1 cellular context compared by ENCODE assay signal in the genomic region with DNA sequence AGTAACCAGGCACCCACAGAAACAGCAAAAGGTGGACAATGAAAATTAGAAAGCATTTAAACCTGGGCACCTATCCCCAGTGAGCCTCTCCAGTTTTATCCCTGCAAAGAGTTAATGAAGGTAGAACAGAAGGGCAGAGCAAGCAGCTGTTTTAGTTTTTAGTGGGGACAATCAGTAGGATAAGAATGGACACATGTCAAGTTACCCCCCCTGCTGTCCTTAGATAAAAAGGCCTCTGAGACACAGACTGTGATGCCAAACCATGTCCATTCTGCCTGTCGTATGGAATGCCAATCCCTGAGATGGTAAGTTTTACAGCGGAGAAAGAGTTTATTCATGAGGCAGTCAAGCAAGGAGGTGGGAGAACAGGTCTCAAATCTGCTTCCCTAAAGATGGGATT.
TF ChIP-seq lines count a peak whose summit lies in the region.

No MANE protein-coding gene starts in this region.

TF ChIP-seq in K562, 482 proteins besides CTCF, POLR2A, EP300 and RAD21 (continues in another document):
- TF ChIP-seq ZFP36 (IDR thresholded peaks at IDR 0.05; ENCODE audit: low read depth, low read length, partially characterized antibody) (no peak), SAP30 (IDR thresholded peaks at IDR 0.05; ENCODE audit: borderline replicate concordance, insufficient read depth, low read depth, low read length, poor library complexity, severe bottlenecking) (no peak), ZFP30 (CRISPR knock-in tag; IDR thresholded peaks at IDR 0.05; ENCODE audit: borderline replicate concordance) (no peak), ZNF699 (CRISPR knock-in tag; IDR thresholded peaks at IDR 0.05; ENCODE audit: insufficient replicate concordance) (no peak), SAFB2 (IDR thresholded peaks at IDR 0.05; ENCODE audit: borderline replicate concordance, low read depth, low read length, severe bottlenecking) (no peak), FOXK2 (conservative IDR thresholded peaks at IDR 0.05 in 1 of 2, IDR thresholded peaks at IDR 0.05 in 1 of 2; ENCODE audit: low read depth in 2 of 2) (no peak), TSC22D4 (tag; IDR thresholded peaks at IDR 0.05) (no peak), JUNB (CRISPR knock-in tag; conservative IDR thresholded peaks at IDR 0.05) (no peak), POLR3G (IDR thresholded peaks at IDR 0.05; ENCODE audit: extremely low read depth, insufficient read length, insufficient replicate concordance) (no peak), ZNF311 (CRISPR knock-in tag; IDR thresholded peaks at IDR 0.05) (no peak), FOXJ2 (tag; IDR thresholded peaks at IDR 0.05) (no peak), ZEB2 (IDR thresholded peaks at IDR 0.05) (no peak), ZNF121 (CRISPR knock-in tag; conservative IDR thresholded peaks at IDR 0.05) (no peak), PHB (CRISPR knock-in tag; IDR thresholded peaks at IDR 0.05) (no peak), ZNF707 (CRISPR knock-in tag; conservative IDR thresholded peaks at IDR 0.05) (no peak), CBFA2T2 (conservative IDR thresholded peaks at IDR 0.05) (peak; percentile 73), NCOR1 (IDR thresholded peaks at IDR 0.05) (peak; percentile 56), LCOR (CRISPR knock-in tag; IDR thresholded peaks at IDR 0.05) (no peak), SOX6 (IDR thresholded peaks at IDR 0.05) (peak; percentile 41; the same call in 1 of the 2 replicates), TAL1 (IDR thresholded peaks at IDR 0.05) (peak; percentile 83), ZNF436 (CRISPR knock-in tag; IDR thresholded peaks at IDR 0.05) (no peak), SMARCE1 (IDR thresholded peaks at IDR 0.05) (no peak), ZNF408 (CRISPR knock-in tag; IDR thresholded peaks at IDR 0.05; ENCODE audit: low read depth) (no peak), ASH1L (IDR thresholded peaks at IDR 0.05; ENCODE audit: borderline replicate concordance, low read depth, partially characterized antibody) (no peak), SMARCA5 (IDR thresholded peaks at IDR 0.05) (no peak), ZNF717 (CRISPR knock-in tag; IDR thresholded peaks at IDR 0.05) (no peak), STAG1 (CRISPR knock-in tag; IDR thresholded peaks at IDR 0.05; ENCODE audit: borderline replicate concordance) (no peak), ZNF197 (CRISPR knock-in tag; IDR thresholded peaks at IDR 0.05; ENCODE audit: low read depth) (no peak), ZFPM2 (CRISPR knock-in tag; IDR thresholded peaks at IDR 0.05) (no peak), MCM5 (IDR thresholded peaks at IDR 0.05; ENCODE audit: low read depth) (no peak), PRPF4 (IDR thresholded peaks at IDR 0.05; ENCODE audit: insufficient read depth, low read depth, low read length, poor library complexity, severe bottlenecking) (no peak), ZNF316 (IDR thresholded peaks at IDR 0.05) (no peak), FOXM1 (IDR thresholded peaks at IDR 0.05; ENCODE audit: low read depth) (peak; percentile 44; the same call in 1 of the 2 replicates), FOXM1 (CRISPR knock-in tag; IDR thresholded peaks at IDR 0.05; ENCODE audit: low read depth) (no peak), NR4A1 (CRISPR knock-in tag; IDR thresholded peaks at IDR 0.05) (no peak), NR4A1 (tag; IDR thresholded peaks at IDR 0.05) (no peak), ZNF586 (CRISPR knock-in tag; conservative IDR thresholded peaks at IDR 0.05) (no peak), HSF4 (CRISPR knock-in tag; IDR thresholded peaks at IDR 0.05; ENCODE audit: borderline replicate concordance) (no peak), ERF (CRISPR knock-in tag; IDR thresholded peaks at IDR 0.05) (no peak), PHTF2 (CRISPR knock-in tag; IDR thresholded peaks at IDR 0.05) (no peak), SREBF1 (IDR thresholded peaks at IDR 0.05; ENCODE audit: borderline replicate concordance, low read depth, low read length) (no peak), SAFB (IDR thresholded peaks at IDR 0.05; ENCODE audit: borderline replicate concordance, low read depth, low read length) (no peak), ZNF212 (CRISPR knock-in tag; IDR thresholded peaks at IDR 0.05) (no peak), CHD4 (IDR thresholded peaks at IDR 0.05; ENCODE audit: insufficient read depth, insufficient replicate concordance, low read depth, low read length, poor library complexity, severe bottlenecking) (no peak), PTRF (tag; IDR thresholded peaks at IDR 0.05) (no peak), SNIP1 (IDR thresholded peaks at IDR 0.05; ENCODE audit: low read depth) (no peak), HDAC8 (tag; IDR thresholded peaks at IDR 0.05) (no peak), SRSF7 (optimal IDR thresholded peaks at IDR 0.05; ENCODE audit: low read depth, low read length) (no peak), E2F3 (CRISPR knock-in tag; IDR thresholded peaks at IDR 0.05) (no peak), TCF3 (CRISPR knock-in tag; IDR thresholded peaks at IDR 0.05) (peak; percentile 46; the same call in 1 of the 2 replicates), SRF (CRISPR knock-in tag; IDR thresholded peaks at IDR 0.05) (no peak)
- TF ChIP-seq, protein P1, sequence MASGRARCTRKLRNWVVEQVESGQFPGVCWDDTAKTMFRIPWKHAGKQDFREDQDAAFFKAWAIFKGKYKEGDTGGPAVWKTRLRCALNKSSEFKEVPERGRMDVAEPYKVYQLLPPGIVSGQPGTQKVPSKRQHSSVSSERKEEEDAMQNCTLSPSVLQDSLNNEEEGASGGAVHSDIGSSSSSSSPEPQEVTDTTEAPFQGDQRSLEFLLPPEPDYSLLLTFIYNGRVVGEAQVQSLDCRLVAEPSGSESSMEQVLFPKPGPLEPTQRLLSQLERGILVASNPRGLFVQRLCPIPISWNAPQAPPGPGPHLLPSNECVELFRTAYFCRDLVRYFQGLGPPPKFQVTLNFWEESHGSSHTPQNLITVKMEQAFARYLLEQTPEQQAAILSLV (tag; IDR thresholded peaks at IDR 0.05): no peak
- TF ChIP-seq, protein P2, sequence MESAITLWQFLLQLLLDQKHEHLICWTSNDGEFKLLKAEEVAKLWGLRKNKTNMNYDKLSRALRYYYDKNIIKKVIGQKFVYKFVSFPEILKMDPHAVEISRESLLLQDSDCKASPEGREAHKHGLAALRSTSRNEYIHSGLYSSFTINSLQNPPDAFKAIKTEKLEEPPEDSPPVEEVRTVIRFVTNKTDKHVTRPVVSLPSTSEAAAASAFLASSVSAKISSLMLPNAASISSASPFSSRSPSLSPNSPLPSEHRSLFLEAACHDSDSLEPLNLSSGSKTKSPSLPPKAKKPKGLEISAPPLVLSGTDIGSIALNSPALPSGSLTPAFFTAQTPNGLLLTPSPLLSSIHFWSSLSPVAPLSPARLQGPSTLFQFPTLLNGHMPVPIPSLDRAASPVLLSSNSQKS (CRISPR knock-in tag; IDR thresholded peaks at IDR 0.05): no peak
- TF ChIP-seq, protein P3, sequence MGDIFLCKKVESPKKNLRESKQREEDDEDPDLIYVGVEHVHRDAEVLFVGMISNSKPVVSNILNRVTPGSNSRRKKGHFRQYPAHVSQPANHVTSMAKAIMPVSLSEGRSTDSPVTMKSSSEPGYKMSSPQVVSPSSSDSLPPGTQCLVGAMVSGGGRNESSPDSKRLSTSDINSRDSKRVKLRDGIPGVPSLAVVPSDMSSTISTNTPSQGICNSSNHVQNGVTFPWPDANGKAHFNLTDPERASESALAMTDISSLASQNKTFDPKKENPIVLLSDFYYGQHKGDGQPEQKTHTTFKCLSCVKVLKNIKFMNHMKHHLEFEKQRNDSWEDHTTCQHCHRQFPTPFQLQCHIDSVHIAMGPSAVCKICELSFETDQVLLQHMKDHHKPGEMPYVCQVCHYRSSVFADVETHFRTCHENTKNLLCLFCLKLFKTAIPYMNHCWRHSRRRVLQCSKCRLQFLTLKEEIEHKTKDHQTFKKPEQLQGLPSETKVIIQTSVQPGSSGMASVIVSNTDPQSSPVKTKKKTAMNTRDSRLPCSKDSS (IDR thresholded peaks at IDR 0.05; ENCODE audit: low read depth, partially characterized antibody): no peak
- TF ChIP-seq, protein P4, sequence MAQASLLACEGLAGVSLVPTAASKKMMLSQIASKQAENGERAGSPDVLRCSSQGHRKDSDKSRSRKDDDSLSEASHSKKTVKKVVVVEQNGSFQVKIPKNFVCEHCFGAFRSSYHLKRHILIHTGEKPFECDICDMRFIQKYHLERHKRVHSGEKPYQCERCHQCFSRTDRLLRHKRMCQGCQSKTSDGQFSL (CRISPR knock-in tag; IDR thresholded peaks at IDR 0.05): no peak
- TF ChIP-seq, protein P4 (tag; IDR thresholded peaks at IDR 0.05): no peak
- TF ChIP-seq, protein P5, sequence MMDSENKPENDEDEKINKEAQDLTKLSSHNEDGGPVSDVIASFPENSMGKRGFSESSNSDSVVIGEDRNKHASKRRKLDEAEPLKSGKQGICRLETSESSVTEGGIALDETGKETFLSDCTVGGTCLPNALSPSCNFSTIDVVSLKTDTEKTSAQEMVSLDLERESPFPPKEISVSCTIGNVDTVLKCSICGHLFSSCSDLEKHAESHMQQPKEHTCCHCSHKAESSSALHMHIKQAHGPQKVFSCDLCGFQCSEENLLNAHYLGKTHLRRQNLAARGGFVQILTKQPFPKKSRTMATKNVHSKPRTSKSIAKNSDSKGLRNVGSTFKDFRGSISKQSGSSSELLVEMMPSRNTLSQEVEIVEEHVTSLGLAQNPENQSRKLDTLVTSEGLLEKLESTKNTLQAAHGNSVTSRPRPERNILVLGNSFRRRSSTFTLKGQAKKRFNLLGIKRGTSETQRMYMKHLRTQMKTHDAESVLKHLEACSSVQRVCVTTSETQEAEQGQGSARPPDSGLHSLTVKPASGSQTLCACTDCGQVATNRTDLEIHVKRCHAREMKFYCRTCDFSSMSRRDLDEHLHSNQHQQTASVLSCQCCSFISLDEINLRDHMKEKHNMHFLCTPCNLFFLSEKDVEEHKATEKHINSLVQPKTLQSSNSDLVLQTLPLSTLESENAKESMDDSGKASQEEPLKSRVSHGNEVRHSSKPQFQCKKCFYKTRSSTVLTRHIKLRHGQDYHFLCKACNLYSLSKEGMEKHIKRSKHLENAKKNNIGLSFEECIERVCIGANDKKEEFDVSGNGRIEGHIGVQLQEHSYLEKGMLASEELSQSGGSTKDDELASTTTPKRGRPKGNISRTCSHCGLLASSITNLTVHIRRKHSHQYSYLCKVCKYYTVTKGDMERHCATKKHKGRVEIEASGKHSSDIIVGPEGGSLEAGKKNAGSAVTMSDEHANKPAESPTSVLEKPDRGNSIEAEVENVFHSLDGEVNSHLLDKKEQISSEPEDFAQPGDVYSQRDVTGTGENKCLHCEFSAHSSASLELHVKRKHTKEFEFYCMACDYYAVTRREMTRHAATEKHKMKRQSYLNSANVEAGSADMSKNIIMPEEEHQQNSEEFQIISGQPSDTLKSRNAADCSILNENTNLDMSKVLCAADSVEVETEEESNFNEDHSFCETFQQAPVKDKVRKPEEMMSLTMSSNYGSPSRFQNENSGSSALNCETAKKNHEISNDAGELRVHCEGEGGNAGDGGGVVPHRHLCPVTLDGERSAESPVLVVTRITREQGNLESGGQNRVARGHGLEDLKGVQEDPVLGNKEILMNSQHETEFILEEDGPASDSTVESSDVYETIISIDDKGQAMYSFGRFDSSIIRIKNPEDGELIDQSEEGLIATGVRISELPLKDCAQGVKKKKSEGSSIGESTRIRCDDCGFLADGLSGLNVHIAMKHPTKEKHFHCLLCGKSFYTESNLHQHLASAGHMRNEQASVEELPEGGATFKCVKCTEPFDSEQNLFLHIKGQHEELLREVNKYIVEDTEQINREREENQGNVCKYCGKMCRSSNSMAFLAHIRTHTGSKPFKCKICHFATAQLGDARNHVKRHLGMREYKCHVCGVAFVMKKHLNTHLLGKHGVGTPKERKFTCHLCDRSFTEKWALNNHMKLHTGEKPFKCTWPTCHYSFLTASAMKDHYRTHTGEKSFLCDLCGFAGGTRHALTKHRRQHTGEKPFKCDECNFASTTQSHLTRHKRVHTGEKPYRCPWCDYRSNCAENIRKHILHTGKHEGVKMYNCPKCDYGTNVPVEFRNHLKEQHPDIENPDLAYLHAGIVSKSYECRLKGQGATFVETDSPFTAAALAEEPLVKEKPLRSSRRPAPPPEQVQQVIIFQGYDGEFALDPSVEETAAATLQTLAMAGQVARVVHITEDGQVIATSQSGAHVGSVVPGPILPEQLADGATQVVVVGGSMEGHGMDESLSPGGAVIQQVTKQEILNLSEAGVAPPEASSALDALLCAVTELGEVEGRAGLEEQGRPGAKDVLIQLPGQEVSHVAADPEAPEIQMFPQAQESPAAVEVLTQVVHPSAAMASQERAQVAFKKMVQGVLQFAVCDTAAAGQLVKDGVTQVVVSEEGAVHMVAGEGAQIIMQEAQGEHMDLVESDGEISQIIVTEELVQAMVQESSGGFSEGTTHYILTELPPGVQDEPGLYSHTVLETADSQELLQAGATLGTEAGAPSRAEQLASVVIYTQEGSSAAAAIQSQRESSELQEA (IDR thresholded peaks at IDR 0.05; ENCODE audit: low read depth): no peak
- TF ChIP-seq, protein P6, sequence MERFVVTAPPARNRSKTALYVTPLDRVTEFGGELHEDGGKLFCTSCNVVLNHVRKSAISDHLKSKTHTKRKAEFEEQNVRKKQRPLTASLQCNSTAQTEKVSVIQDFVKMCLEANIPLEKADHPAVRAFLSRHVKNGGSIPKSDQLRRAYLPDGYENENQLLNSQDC (CRISPR knock-in tag; IDR thresholded peaks at IDR 0.05): no peak
- TF ChIP-seq, protein P7, sequence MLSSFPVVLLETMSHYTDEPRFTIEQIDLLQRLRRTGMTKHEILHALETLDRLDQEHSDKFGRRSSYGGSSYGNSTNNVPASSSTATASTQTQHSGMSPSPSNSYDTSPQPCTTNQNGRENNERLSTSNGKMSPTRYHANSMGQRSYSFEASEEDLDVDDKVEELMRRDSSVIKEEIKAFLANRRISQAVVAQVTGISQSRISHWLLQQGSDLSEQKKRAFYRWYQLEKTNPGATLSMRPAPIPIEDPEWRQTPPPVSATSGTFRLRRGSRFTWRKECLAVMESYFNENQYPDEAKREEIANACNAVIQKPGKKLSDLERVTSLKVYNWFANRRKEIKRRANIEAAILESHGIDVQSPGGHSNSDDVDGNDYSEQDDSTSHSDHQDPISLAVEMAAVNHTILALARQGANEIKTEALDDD (IDR thresholded peaks at IDR 0.05): no peak
- TF ChIP-seq, protein P8, sequence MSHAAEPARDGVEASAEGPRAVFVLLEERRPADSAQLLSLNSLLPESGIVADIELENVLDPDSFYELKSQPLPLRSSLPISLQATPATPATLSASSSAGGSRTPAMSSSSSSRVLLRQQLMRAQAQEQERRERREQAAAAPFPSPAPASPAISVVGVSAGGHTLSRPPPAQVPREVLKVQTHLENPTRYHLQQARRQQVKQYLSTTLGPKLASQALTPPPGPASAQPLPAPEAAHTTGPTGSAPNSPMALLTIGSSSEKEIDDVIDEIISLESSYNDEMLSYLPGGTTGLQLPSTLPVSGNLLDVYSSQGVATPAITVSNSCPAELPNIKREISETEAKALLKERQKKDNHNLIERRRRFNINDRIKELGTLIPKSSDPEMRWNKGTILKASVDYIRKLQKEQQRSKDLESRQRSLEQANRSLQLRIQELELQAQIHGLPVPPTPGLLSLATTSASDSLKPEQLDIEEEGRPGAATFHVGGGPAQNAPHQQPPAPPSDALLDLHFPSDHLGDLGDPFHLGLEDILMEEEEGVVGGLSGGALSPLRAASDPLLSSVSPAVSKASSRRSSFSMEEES (CRISPR knock-in tag; IDR thresholded peaks at IDR 0.05): no peak
- TF ChIP-seq, protein P9, sequence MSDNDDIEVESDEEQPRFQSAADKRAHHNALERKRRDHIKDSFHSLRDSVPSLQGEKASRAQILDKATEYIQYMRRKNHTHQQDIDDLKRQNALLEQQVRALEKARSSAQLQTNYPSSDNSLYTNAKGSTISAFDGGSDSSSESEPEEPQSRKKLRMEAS (CRISPR knock-in tag; IDR thresholded peaks at IDR 0.05): no peak
